In the genomic region with DNA sequence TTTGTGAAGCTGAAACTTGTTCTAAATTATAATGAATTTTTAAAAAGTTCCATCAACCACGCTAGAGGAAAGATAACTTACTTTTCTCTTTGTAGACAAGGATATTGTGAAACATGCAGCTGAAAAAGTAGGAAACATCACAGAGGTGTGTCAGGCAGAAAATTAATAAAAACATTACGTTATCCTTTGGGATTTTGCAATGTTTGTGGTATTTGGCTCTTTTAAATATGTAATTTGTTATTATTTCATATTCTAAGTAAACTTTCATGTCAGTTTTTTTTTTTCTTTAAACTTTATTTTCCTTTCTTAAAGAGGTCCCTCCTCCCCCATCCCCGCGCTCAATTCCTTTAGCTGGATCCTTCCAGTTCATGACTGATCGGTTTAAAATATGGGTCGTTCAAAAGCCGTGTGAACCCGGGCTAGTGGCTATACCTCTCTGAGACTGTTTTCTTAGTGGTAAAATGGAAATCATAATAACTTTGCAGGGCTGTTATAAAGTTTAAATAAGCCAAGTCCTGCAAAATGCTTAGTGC, we compare ENCODE assay signal across 9 cellular contexts. TPM values are rescaled to one million over a fixed set of nuclear protein-coding genes. Genes with fewer than 3 reads are reported as not detected.
DNase-seq lines count a peak whose midpoint lies in the region; ATAC-seq and TF ChIP-seq lines count a peak whose summit lies in the region.
"Had no signal": no experiment of that assay in that cellular context is flagged by ENCODE, and none has a peak within 500 bp of the region (broad histone marks: within the 10 kb centered on the region; RNA-seq: fewer than 3 reads in every experiment).

No MANE protein-coding gene starts in this region.

- intact Hi-C loops in Panc1 (cut with micrococcal nuclease; ENCODE audit: unreplicated experiment) = no loop called here
- intact Hi-C loops in heart right ventricle (cut with DNase I) = no loop called here

- H3K4me3 ChIP-seq in Panc1 (ENCODE audit: low read depth in 2 of 2, low read length in 2 of 2) = peak overlapping the region; percentile 59 to 63
- H3K4me3 ChIP-seq in heart right ventricle = peak overlapping the region; percentile 4 to 94 (median 66)

- POLR2A ChIA-PET in Panc1 (lab: Charles Lee) = interaction anchor here (0.6 kb wide), 1 partner anchor 813 kb away, joined by 3 read pairs; no protein-coding TSS in a partner anchor

- in situ Hi-C loops in Panc1 (cut with HindIII; ENCODE audit: low pct_unique_long_range_greater_than_20kb, low sequenced_read_pairs) = no loop called here

- H3K36me3 ChIP-seq in Panc1 (ENCODE audit: control insufficient read depth, insufficient read depth, low read length) = peaks cover 3% of the 10 kb centered on the region; the same call in 1 of the 2 replicates
- peaks cover 0 to 7% (median 0%) of the 10 kb centered on the region in 9 donors for H3K36me3 ChIP-seq in heart right ventricle

- H3K9me3 ChIP-seq in Panc1 (ENCODE audit: control insufficient read depth, insufficient read depth, low read depth, low read length) (no peaks in the 10 kb centered on the region), heart right ventricle (no peaks in the 10 kb centered on the region)

- no peak overlapping the region for H3K27ac Mint-ChIP-seq in stimulated activated naive B cell treated with anti-CD40 and anti-IgM and Interleukin-4, amounts not matched to agents 10 μg/mL and 1 μg/mL and 100 μg/mL, for 72 hours

- H3K4me1 Mint-ChIP-seq in stimulated activated naive B cell treated with anti-CD40 and anti-IgM and Interleukin-4, amounts not matched to agents 10 μg/mL and 1 μg/mL and 100 μg/mL, for 72 hours = peaks cover 16 to 25% of the 10 kb centered on the region in 2 donors

- CTCF ChIA-PET in Panc1 (lab: Charles Lee) = no interaction called here

- H3K27me3 Mint-ChIP-seq in stimulated activated naive B cell treated with anti-CD40 and anti-IgM and Interleukin-4, amounts not matched to agents 10 μg/mL and 1 μg/mL and 100 μg/mL, for 72 hours = peaks cover 19 to 23% of the 10 kb centered on the region in 2 donors

- H3K27ac ChIP-seq in Panc1 (ENCODE audit: low read length) (peak overlapping the region; percentile 87), heart right ventricle (peak overlapping the region in 3 of 10 donors; percentile 3 to 47 (median 39))

- ATAC-seq in GM21390 (IDR thresholded peaks at IDR 0.05; ENCODE audit: unreplicated experiment) (peak; percentile 2), Panc1 (peak; percentile 33), heart right ventricle (peak in 3 of 8 donors; percentile 0 to 1 (median 1)), GM21526 (IDR thresholded peaks at IDR 0.05; ENCODE audit: low FRiP score, unreplicated experiment) (no peak), GM19463 (IDR thresholded peaks at IDR 0.05; ENCODE audit: unreplicated experiment) (no peak)
- peak; percentile 12 to 13 for ATAC-seq in stimulated activated naive B cell treated with anti-CD40 and anti-IgM and Interleukin-4, amounts not matched to agents 10 μg/mL and 1 μg/mL and 100 μg/mL, for 72 hours (replicated peaks)

- no peaks in the 10 kb centered on the region for H3K27me3 ChIP-seq in Panc1 (ENCODE audit: control insufficient read depth, insufficient read depth, low read length)
- H3K27me3 ChIP-seq in heart right ventricle = peaks cover 0 to 12% (median 0%) of the 10 kb centered on the region in 7 donors

- 13% methylated on average over 8 of the region's 8 CpGs for WGBS in heart right ventricle, 2 donors

- BruUV-seq in Panc1 (replicated peaks; lab: Mats Ljungman, UMichigan) = no TSS peak

- DNase-seq in Panc1 (ENCODE audit: low read depth, low spot score) (no peak), heart right ventricle (no peak), iPS-NIHi11 (ENCODE audit: low spot score) (no peak)
- no peak for DNase-seq in stimulated activated naive B cell treated with anti-CD40 and anti-IgM and Interleukin-4, amounts not matched to agents 10 μg/mL and 1 μg/mL and 100 μg/mL, for 72 hours
- DNase-seq in activated CD8-positive, alpha-beta memory T cell treated with anti-CD3 and anti-CD28 coated beads for 24 hours = no peak

- H3K4me3 Mint-ChIP-seq in stimulated activated naive B cell treated with anti-CD40 and anti-IgM and Interleukin-4, amounts not matched to agents 10 μg/mL and 1 μg/mL and 100 μg/mL, for 72 hours = no peak overlapping the region

- H3K36me3 Mint-ChIP-seq in stimulated activated naive B cell treated with anti-CD40 and anti-IgM and Interleukin-4, amounts not matched to agents 10 μg/mL and 1 μg/mL and 100 μg/mL, for 72 hours = peaks cover 18 to 20% of the 10 kb centered on the region in 2 donors

- TF ChIP-seq CTCF in Panc1 (IDR thresholded peaks at IDR 0.05) (no peak), heart right ventricle (IDR thresholded peaks at IDR 0.05) (no peak)

- peaks cover 0 to under 1% of the 10 kb centered on the region in 2 donors for H3K9me3 Mint-ChIP-seq in stimulated activated naive B cell treated with anti-CD40 and anti-IgM and Interleukin-4, amounts not matched to agents 10 μg/mL and 1 μg/mL and 100 μg/mL, for 72 hours

- H3K4me1 ChIP-seq in Panc1 (ENCODE audit: control insufficient read depth, insufficient read depth, low read length) (peaks cover 8% of the 10 kb centered on the region), heart right ventricle (peaks cover 3 to 19% (median 15%) of the 10 kb centered on the region in 9 donors)

RNA-seq across cellular contexts. Expression of a gene that starts 0.7 kb away (rescaled TPM):
- total RNA-seq in Panc1 (2021; ENCODE audit: unreplicated experiment) (17.9 TPM), heart right ventricle (10 to 100 TPM in 1 of 10 donors, 1 to 10 TPM in 9; 6.6 to 10.3 (median 8.3) TPM)
- polyA plus RNA-seq in Panc1 (2012; ENCODE audit: insufficient read length) = 15.2 TPM
- 10 to 100 TPM in 1 of 2 donors, 1 to 10 TPM in 1; 7.3 to 11.6 TPM for polyA plus RNA-seq in heart right ventricle

RNA-seq across cellular contexts. Expression of a gene that starts 20.9 kb away (rescaled TPM):
- total RNA-seq in Panc1 (2021; ENCODE audit: unreplicated experiment) (0.44 TPM), heart right ventricle (1 to 10 TPM; 4.4 to 7.8 (median 5.9) TPM)
- polyA plus RNA-seq in Panc1 (2012; ENCODE audit: insufficient read length) = 1.1 TPM
- polyA plus RNA-seq in heart right ventricle = 1 to 10 TPM; 1.6 to 8.2 TPM
- total RNA-seq: RPMI7951 had no signal

RNA-seq across cellular contexts. Expression of a gene that starts 28.3 kb away (rescaled TPM):
- total RNA-seq in Panc1 (2021; ENCODE audit: unreplicated experiment) (not detected), heart right ventricle (1 to 10 TPM in 1 of 10 donors, under 1 TPM in 1, not detected in 8; 0.81 to 1.1 TPM)
- polyA plus RNA-seq in Panc1 (2012; ENCODE audit: insufficient read length) = not detected
- polyA plus RNA-seq in heart right ventricle = under 1 TPM in 1 of 2 donors, not detected in 1; 0.16 TPM
- total RNA-seq: RPMI7951 had no signal

RNA-seq across cellular contexts. Expression of a gene that starts 46.3 kb away (rescaled TPM):
- total RNA-seq in Panc1 (2021; ENCODE audit: unreplicated experiment) (0.39 TPM), heart right ventricle (not detected)
- 0.31 TPM for polyA plus RNA-seq in Panc1 (2012; ENCODE audit: insufficient read length)
- not detected for polyA plus RNA-seq in heart right ventricle
- total RNA-seq: RPMI7951 had no signal

Comparison
In these comparisons a context has a peak if more than half of its experiments do, and no peak if none do; other contexts are left out.
1. ATAC-seq: peak in GM21390 (single experiment), Panc1 (single experiment) and stimulated activated naive B cell treated with anti-CD40 and anti-IgM and Interleukin-4, amounts not matched to agents 10 μg/mL and 1 μg/mL and 100 μg/mL, for 72 hours (2 of 2); none in GM21526 (single experiment) and GM19463 (single experiment).